In the genomic region with DNA sequence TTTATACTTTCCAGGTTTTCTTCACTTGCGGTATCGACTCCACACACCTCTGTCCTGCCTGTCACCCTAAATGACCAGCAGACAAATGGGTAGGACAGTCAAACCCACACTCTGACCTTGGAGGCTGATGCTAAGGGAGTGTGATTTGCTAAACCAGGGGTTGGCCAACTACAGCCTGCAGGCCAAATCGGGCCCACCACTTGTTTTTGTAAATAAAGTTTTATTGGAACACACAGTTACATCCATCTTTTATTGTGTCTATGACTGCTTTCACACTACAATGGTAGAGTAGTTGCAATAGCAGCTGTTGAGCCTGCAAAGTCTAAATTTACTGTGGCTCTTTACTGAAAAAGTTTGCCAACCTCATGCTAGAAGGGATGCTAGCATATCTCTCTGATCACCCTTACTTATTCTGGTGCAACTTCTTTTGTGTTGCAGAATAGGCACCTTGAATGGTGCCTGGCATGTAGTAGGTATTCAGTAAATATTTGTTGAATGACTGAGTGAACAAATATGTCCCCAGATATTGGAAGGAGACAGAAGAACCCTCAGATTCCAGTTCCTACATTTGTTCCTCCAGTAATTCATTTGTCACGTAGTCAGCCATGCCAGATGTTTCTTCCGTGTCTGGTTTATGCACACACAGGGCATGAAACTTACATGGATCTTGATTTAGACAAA, we compare ENCODE assay signal across 16 cellular contexts. TPM values are rescaled to one million over a fixed set of nuclear protein-coding genes. Genes with fewer than 3 reads are reported as not detected.
DNase-seq lines count a peak whose midpoint lies in the region; ATAC-seq and TF ChIP-seq lines count a peak whose summit lies in the region.
"Had no signal": no experiment of that assay in that cellular context is flagged by ENCODE, and none has a peak within 500 bp of the region (broad histone marks: within the 10 kb centered on the region; RNA-seq: fewer than 3 reads in every experiment).

No MANE protein-coding gene starts in this region.

- WGBS in right cardiac atrium = 95% methylated on average over 5 of the region's 5 CpGs
- WGBS in ovary, 3 donors = 93 to 95% (median 94%) methylated on average over 5 of the region's 5 CpGs

- POLR2A ChIA-PET in RWPE1 (lab: Yijun Ruan, JAX; ENCODE audit: low non-redundant PET) = no interaction called here

- no peak overlapping the region for H2AFZ ChIP-seq in GM23338

- no peak for ATAC-seq in Right ventricle myocardium superior (ENCODE audit: poor library complexity)
- ATAC-seq in right cardiac atrium = no peak
- no peak for ATAC-seq in GM23338

- no peak overlapping the region for H3K27ac Mint-ChIP-seq in GM23338
- H3K27ac Mint-ChIP-seq: CD8-positive, alpha-beta memory T cell had no signal

- H4K20me1 ChIP-seq in GM23338 (replicated peaks; ENCODE audit: insufficient read depth) = no peaks in the 10 kb centered on the region

- H3K4me1 ChIP-seq in right cardiac atrium (ENCODE audit: control insufficient read depth, insufficient read depth, low read length) (peaks cover 6% of the 10 kb centered on the region), GM23338 (ENCODE audit: insufficient read depth) (no peaks in the 10 kb centered on the region), ovary (ENCODE audit: insufficient read depth) (peaks cover 12% of the 10 kb centered on the region)

- no peak overlapping the region for H3K4me3 ChIP-seq in right cardiac atrium (ENCODE audit: low read length)
- no peak overlapping the region for H3K4me3 ChIP-seq in GM23338
- no peak overlapping the region for H3K4me3 ChIP-seq in ovary
- H3K4me3 ChIP-seq: Peyer's patch had no signal

- H3K36me3 Mint-ChIP-seq in GM23338 (ENCODE audit: low read depth) = peaks cover 54% of the 10 kb centered on the region

- no peak for TF ChIP-seq EP300 in ovary (IDR thresholded peaks at IDR 0.05)

- H3K27ac ChIP-seq in right cardiac atrium (ENCODE audit: low read length) (no peak overlapping the region), RWPE1 (peak overlapping the region; percentile 20), epithelial cell of prostate (peak overlapping the region; percentile 11), GM23338 (ENCODE audit: low read depth) (no peak overlapping the region), ovary (no peak overlapping the region)
- H3K27ac ChIP-seq: C4-2B, Peyer's patch had no signal

- peaks cover 4% of the 10 kb centered on the region; the same call in 1 of the 2 replicates for H3K79me2 ChIP-seq in GM23338 (replicated peaks; ENCODE audit: insufficient read depth)

- H3K27me3 ChIP-seq in right cardiac atrium (ENCODE audit: control insufficient read depth, insufficient read depth) = no peaks in the 10 kb centered on the region
- no peaks in the 10 kb centered on the region for H3K27me3 ChIP-seq in GM23338 (ENCODE audit: insufficient read depth)
- no peaks in the 10 kb centered on the region for H3K27me3 ChIP-seq in ovary
- H3K27me3 ChIP-seq: Peyer's patch had no signal

- H3K9me3 ChIP-seq in right cardiac atrium (ENCODE audit: control insufficient read depth, low read length) = no peaks in the 10 kb centered on the region
- H3K9me3 ChIP-seq in ovary = no peaks in the 10 kb centered on the region
- H3K9me3 ChIP-seq: Peyer's patch had no signal

- H3K4me3 Mint-ChIP-seq in GM23338 = no peak overlapping the region
- H3K4me3 Mint-ChIP-seq: CD8-positive, alpha-beta memory T cell had no signal

- peaks cover 6% of the 10 kb centered on the region; the same call in 1 of the 2 replicates for H3F3A ChIP-seq in GM23338 (replicated peaks; ENCODE audit: low read depth)

- H3K27me3 Mint-ChIP-seq in GM23338 (ENCODE audit: insufficient read depth, low read depth, poor library complexity) = peaks cover 2% of the 10 kb centered on the region

- no peaks in the 10 kb centered on the region; the same call in 2 of the 3 replicates for H3K9me3 Mint-ChIP-seq in GM23338
- H3K9me3 Mint-ChIP-seq: CD8-positive, alpha-beta memory T cell had no signal

- H3K4me1 Mint-ChIP-seq in GM23338 = no peaks in the 10 kb centered on the region
- H3K4me1 Mint-ChIP-seq: CD8-positive, alpha-beta memory T cell had no signal

- H3K9me2 ChIP-seq in GM23338 (ENCODE audit: insufficient read depth) = no peaks in the 10 kb centered on the region

- TF ChIP-seq POLR2A in ovary (IDR thresholded peaks at IDR 0.05) = no peak

- intact Hi-C loops in Right ventricle myocardium superior (cut with DNase I) = no loop called here
- intact Hi-C loops in right cardiac atrium (cut with DNase I) = no loop called here
- intact Hi-C loops in ovary (cut with DNase I) = no loop called here

- H3K4me2 ChIP-seq in GM23338 = no peak overlapping the region

- DNase-seq in Right ventricle myocardium superior = peak; percentile 10
- no peak for DNase-seq in right cardiac atrium
- DNase-seq in RWPE1 (ENCODE audit: low spot score) = no peak
- no peak for DNase-seq in epithelial cell of prostate (ENCODE audit: low read depth, low spot score)
- DNase-seq in GM23338 (ENCODE audit: low spot score) = no peak
- DNase-seq in stimulated activated CD4-positive, alpha-beta T cell treated with anti-CD3 and anti-CD28 coated beads, Interleukin-4, amount 100 ng/mL, for 1 hour = no peak
- DNase-seq in ovary = no peak
- no peak for DNase-seq in NCI-H446 treated with DMSO at 0.1 percent for 48 hours (lab: John Stamatoyannopoulos, UW)
- DNase-seq: CD8-positive, alpha-beta memory T cell; KBM-7; NCI-H1092; NCI-H1436; NCI-H187 treated with DMSO at 0.1 percent for 48 hours; NCI-H2107; Peyer's patch had no signal

- TF ChIP-seq CTCF in RWPE1 (conservative IDR thresholded peaks at IDR 0.05; ENCODE audit: low read depth) (no peak), GM23338 (conservative IDR thresholded peaks at IDR 0.05; ENCODE audit: low read depth in 2 of 2) (no peak), ovary (IDR thresholded peaks at IDR 0.05) (no peak)

- H3K36me3 ChIP-seq in GM23338 (ENCODE audit: insufficient read depth) (peaks cover 9% of the 10 kb centered on the region), ovary (no peaks in the 10 kb centered on the region)

- CTCF ChIA-PET in RWPE1 (lab: Yijun Ruan, JAX) = interaction anchor here (1.6 kb wide), 1 partner anchor 61 kb away, joined by 4 read pairs; no protein-coding TSS in a partner anchor

TF ChIP-seq in GM23338, 12 proteins besides CTCF, POLR2A, EP300 and RAD21:
- no peak for TF ChIP-seq STAT1 (IDR thresholded peaks at IDR 0.05; ENCODE audit: unreplicated experiment)
- TF ChIP-seq EZH2 (IDR thresholded peaks at IDR 0.05; ENCODE audit: low read depth, unreplicated experiment) = no peak
- TF ChIP-seq JUNB (IDR thresholded peaks at IDR 0.05; ENCODE audit: unreplicated experiment) = no peak
- TF ChIP-seq CREB1 (CRISPR knock-in tag; IDR thresholded peaks at IDR 0.05; ENCODE audit: low read depth) = no peak
- no peak for TF ChIP-seq POLR2AphosphoS5 (IDR thresholded peaks at IDR 0.05; ENCODE audit: low read depth)
- TF ChIP-seq, protein P1, sequence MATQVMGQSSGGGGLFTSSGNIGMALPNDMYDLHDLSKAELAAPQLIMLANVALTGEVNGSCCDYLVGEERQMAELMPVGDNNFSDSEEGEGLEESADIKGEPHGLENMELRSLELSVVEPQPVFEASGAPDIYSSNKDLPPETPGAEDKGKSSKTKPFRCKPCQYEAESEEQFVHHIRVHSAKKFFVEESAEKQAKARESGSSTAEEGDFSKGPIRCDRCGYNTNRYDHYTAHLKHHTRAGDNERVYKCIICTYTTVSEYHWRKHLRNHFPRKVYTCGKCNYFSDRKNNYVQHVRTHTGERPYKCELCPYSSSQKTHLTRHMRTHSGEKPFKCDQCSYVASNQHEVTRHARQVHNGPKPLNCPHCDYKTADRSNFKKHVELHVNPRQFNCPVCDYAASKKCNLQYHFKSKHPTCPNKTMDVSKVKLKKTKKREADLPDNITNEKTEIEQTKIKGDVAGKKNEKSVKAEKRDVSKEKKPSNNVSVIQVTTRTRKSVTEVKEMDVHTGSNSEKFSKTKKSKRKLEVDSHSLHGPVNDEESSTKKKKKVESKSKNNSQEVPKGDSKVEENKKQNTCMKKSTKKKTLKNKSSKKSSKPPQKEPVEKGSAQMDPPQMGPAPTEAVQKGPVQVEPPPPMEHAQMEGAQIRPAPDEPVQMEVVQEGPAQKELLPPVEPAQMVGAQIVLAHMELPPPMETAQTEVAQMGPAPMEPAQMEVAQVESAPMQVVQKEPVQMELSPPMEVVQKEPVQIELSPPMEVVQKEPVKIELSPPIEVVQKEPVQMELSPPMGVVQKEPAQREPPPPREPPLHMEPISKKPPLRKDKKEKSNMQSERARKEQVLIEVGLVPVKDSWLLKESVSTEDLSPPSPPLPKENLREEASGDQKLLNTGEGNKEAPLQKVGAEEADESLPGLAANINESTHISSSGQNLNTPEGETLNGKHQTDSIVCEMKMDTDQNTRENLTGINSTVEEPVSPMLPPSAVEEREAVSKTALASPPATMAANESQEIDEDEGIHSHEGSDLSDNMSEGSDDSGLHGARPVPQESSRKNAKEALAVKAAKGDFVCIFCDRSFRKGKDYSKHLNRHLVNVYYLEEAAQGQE (IDR thresholded peaks at IDR 0.05; ENCODE audit: unreplicated experiment) = no peak
- no peak for TF ChIP-seq NANOG (IDR thresholded peaks at IDR 0.05; ENCODE audit: borderline replicate concordance)
- TF ChIP-seq EZH2phosphoT487 (IDR thresholded peaks at IDR 0.05; ENCODE audit: unreplicated experiment) = no peak
- TF ChIP-seq, protein P2, sequence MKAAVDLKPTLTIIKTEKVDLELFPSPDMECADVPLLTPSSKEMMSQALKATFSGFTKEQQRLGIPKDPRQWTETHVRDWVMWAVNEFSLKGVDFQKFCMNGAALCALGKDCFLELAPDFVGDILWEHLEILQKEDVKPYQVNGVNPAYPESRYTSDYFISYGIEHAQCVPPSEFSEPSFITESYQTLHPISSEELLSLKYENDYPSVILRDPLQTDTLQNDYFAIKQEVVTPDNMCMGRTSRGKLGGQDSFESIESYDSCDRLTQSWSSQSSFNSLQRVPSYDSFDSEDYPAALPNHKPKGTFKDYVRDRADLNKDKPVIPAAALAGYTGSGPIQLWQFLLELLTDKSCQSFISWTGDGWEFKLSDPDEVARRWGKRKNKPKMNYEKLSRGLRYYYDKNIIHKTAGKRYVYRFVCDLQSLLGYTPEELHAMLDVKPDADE (IDR thresholded peaks at IDR 0.05) = no peak
- TF ChIP-seq ZNF331 (CRISPR knock-in tag; IDR thresholded peaks at IDR 0.05; ENCODE audit: low read depth) = no peak
TF ChIP-seq in GM23338: peak in this region for 0.

RNA-seq across cellular contexts. Expression of a gene that starts 18.6 kb away (rescaled TPM):
- total RNA-seq in Right ventricle myocardium superior (34.0 TPM), right cardiac atrium (10 to 100 TPM; 37.5 to 47.4 (median 42.2) TPM), ovary (10 to 100 TPM; 39.6 to 54.5 (median 46.7) TPM)
- polyA plus RNA-seq in right cardiac atrium (37.4 TPM), GM23338 (2016; fragmentation: Nextera tagmentation; extraction: Ambion mirVana) (29.4 and 29.9 TPM in 2 replicates), ovary (100 to 1,000 TPM in 1 of 2 donors, 10 to 100 TPM in 1; 43.7 to 125 TPM)
- total RNA-seq in GM23338 (2014; rRNA removed; shearing (Covaris generic)) = 21.9 and 25.0 TPM in 2 replicates

RNA-seq across cellular contexts. Expression of a gene that starts 57.9 kb away (rescaled TPM):
- total RNA-seq in Right ventricle myocardium superior (33.9 TPM), right cardiac atrium (10 to 100 TPM; 38.8 to 49.3 (median 41.2) TPM), ovary (100 to 1,000 TPM in 1 of 7 donors, 10 to 100 TPM in 6; 58.9 to 122 (median 81.1) TPM)
- polyA plus RNA-seq in right cardiac atrium (37.0 TPM), GM23338 (2016; fragmentation: Nextera tagmentation; extraction: Ambion mirVana) (26.1 and 27.6 TPM in 2 replicates), ovary (10 to 100 TPM; 50.1 to 75.4 TPM)
- 19.1 and 25.1 TPM in 2 replicates for total RNA-seq in GM23338 (2014; rRNA removed; shearing (Covaris generic))

Comparison
In these comparisons a context has a peak if more than half of its experiments do, and no peak if none do; other contexts are left out.
1. H3K27ac ChIP-seq: peak in RWPE1 (single experiment) and epithelial cell of prostate (single experiment); none in right cardiac atrium (single experiment), GM23338 (single experiment) and ovary (0 of 2).